2 cellular contexts compared by ENCODE assay signal in genomic region chr12:130344529-130344928, GRCh38.
TF ChIP-seq lines count a peak whose summit lies in the region.

No MANE protein-coding gene starts in this region.

TF ChIP-seq in liver, 16 proteins besides CTCF, POLR2A, EP300 and RAD21:
- TF ChIP-seq REST (IDR thresholded peaks at IDR 0.05) (no peak), ZBTB33 (IDR thresholded peaks at IDR 0.05) (no peak), MAX (IDR thresholded peaks at IDR 0.05) (no peak), HNF4A (conservative IDR thresholded peaks at IDR 0.05) (peak; percentile 77 to 82), SP1 (IDR thresholded peaks at IDR 0.05) (peak; percentile 31), RXRA (IDR thresholded peaks at IDR 0.05) (peak; percentile 21 to 61), HNF4G (IDR thresholded peaks at IDR 0.05) (no peak), YY1 (IDR thresholded peaks at IDR 0.05) (peak; percentile 18), JUND (IDR thresholded peaks at IDR 0.05) (no peak), EGR1 (IDR thresholded peaks at IDR 0.05; ENCODE audit: low read depth in 2 of 2) (no peak), GABPA (IDR thresholded peaks at IDR 0.05 in 1 of 2, conservative IDR thresholded peaks at IDR 0.05 in 1 of 2) (no peak)
TF ChIP-seq in liver: peak in this region for 4.

TF ChIP-seq in HepG2, 621 proteins besides CTCF, POLR2A, EP300 and RAD21:
- TF ChIP-seq MEIS2 (CRISPR knock-in tag; IDR thresholded peaks at IDR 0.05) (no peak), DBP (CRISPR knock-in tag; IDR thresholded peaks at IDR 0.05; ENCODE audit: not compliant biosample characterization) (no peak), RFXAP (CRISPR knock-in tag; IDR thresholded peaks at IDR 0.05; ENCODE audit: borderline replicate concordance) (no peak), ZBTB10 (CRISPR knock-in tag; IDR thresholded peaks at IDR 0.05; ENCODE audit: borderline replicate concordance) (no peak), HOXA5 (CRISPR knock-in tag; IDR thresholded peaks at IDR 0.05) (no peak), ISX (CRISPR knock-in tag; conservative IDR thresholded peaks at IDR 0.05) (no peak), CHD4 (IDR thresholded peaks at IDR 0.05; ENCODE audit: borderline replicate concordance, low read length) (no peak), MAZ (IDR thresholded peaks at IDR 0.05; ENCODE audit: borderline replicate concordance, low read depth, low read length) (no peak), MAZ (CRISPR knock-in tag; IDR thresholded peaks at IDR 0.05; ENCODE audit: low read depth) (no peak), ZNF841 (CRISPR knock-in tag; IDR thresholded peaks at IDR 0.05; ENCODE audit: borderline replicate concordance) (no peak), TAF1 (CRISPR knock-in tag; IDR thresholded peaks at IDR 0.05) (no peak), KDM5A (IDR thresholded peaks at IDR 0.05; ENCODE audit: borderline replicate concordance, low read length) (no peak), ZSCAN30 (CRISPR knock-in tag; IDR thresholded peaks at IDR 0.05) (no peak), MIXL1 (CRISPR knock-in tag; IDR thresholded peaks at IDR 0.05) (no peak)
